Comparison of ENCODE assay signal across 20 cellular contexts in the genomic region with DNA sequence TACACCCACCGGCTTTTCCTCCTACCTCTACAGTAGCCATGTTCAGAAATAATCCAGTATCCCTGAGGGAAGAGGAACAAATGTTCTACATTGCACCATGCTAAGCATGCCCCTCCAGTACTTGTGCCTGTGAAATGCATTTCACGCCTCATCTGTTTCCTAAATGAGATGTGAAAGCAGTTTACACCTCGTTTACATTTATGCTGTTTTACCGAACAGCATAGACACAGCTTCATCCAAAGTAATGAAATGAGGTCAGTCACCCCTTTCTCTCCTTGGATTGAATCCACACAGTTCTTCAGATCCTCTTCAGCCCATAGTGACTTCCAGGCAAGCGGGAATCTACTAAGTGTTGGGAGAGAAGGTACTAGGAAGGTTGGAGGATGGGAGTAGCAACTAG.
DNase-seq lines count a peak whose midpoint lies in the region; ATAC-seq and TF ChIP-seq lines count a peak whose summit lies in the region.
"Had no signal": no experiment of that assay in that cellular context is flagged by ENCODE, and none has a peak within 500 bp of the region (broad histone marks: within the 10 kb centered on the region; RNA-seq: fewer than 3 reads in every experiment).

No MANE protein-coding gene starts in this region.

- no peak overlapping the region for H3K4me2 ChIP-seq in GM23338
- H3K4me2 ChIP-seq: KMS-11 had no signal

- no peak overlapping the region for H3K4me3 ChIP-seq in GM23338
- H3K4me3 ChIP-seq: MG63, SK-N-MC had no signal

- ATAC-seq in GM23338, result no peak
- no peak for ATAC-seq in memory B cell (ENCODE audit: low read depth)
- no peak for ATAC-seq in GM21423 (IDR thresholded peaks at IDR 0.05; ENCODE audit: unreplicated experiment)
- no peak for ATAC-seq in GM18502 (IDR thresholded peaks at IDR 0.05; ENCODE audit: poor library complexity, unreplicated experiment)
- ATAC-seq: HepG2, Right ventricle myocardium inferior had no signal

- H3K27ac Mint-ChIP-seq in GM23338 (no peak overlapping the region), memory B cell (peak overlapping the region; percentile 75)
- H3K27ac Mint-ChIP-seq: CD4-positive, alpha-beta memory T cell had no signal

- no peak overlapping the region for H3K27ac ChIP-seq in GM23338 (ENCODE audit: low read depth)
- H3K27ac ChIP-seq: KMS-11, SK-N-MC had no signal

- H3K27me3 Mint-ChIP-seq in GM23338 (ENCODE audit: insufficient read depth, low read depth, poor library complexity) (peaks cover 2% of the 10 kb centered on the region), memory B cell (peaks cover 1% of the 10 kb centered on the region)
- H3K27me3 Mint-ChIP-seq: CD4-positive, alpha-beta memory T cell had no signal

- no peak for TF ChIP-seq CTCF in GM23338 (conservative IDR thresholded peaks at IDR 0.05; ENCODE audit: low read depth in 2 of 2)

- DNase-seq in DMS79 treated with DMSO at 0.1 percent for 48 hours (lab: John Stamatoyannopoulos, UW) (peak; percentile 27), GM23338 (ENCODE audit: low spot score) (no peak), NCI-H69 (lab: John Stamatoyannopoulos, UW) (peak; percentile 56), memory B cell (ENCODE audit: low spot score in 2 of 2) (no peak), NCI-H524 (lab: John Stamatoyannopoulos, UW) (no peak)
- DNase-seq in central memory CD4-positive, alpha-beta T cell, result no peak
- DNase-seq: ACHN; BE2C; CD4-positive, alpha-beta memory T cell; GOT3; MG63; NCI-H1105; NCI-H1694 treated with DMSO at 0.1 percent for 48 hours; T-helper 2 cell had no signal

- no peaks in the 10 kb centered on the region for H3F3A ChIP-seq in GM23338 (replicated peaks; ENCODE audit: low read depth)

- H3K4me3 Mint-ChIP-seq in GM23338 (no peak overlapping the region), memory B cell (peak overlapping the region; percentile 35)
- H3K4me3 Mint-ChIP-seq: CD4-positive, alpha-beta memory T cell had no signal

- H3K36me3 ChIP-seq in GM23338 (ENCODE audit: insufficient read depth), result no peaks in the 10 kb centered on the region
- H3K36me3 ChIP-seq: BE2C, MG63 had no signal

- peaks cover 5% of the 10 kb centered on the region; the same call in 1 of the 3 replicates for H3K36me3 Mint-ChIP-seq in GM23338 (ENCODE audit: low read depth)
- H3K36me3 Mint-ChIP-seq in memory B cell, result peaks cover 7% of the 10 kb centered on the region
- H3K36me3 Mint-ChIP-seq: CD4-positive, alpha-beta memory T cell had no signal

- H3K79me2 ChIP-seq in GM23338 (replicated peaks; ENCODE audit: insufficient read depth), result no peaks in the 10 kb centered on the region

- H3K27me3 ChIP-seq in GM23338 (ENCODE audit: insufficient read depth), result no peaks in the 10 kb centered on the region
- H3K27me3 ChIP-seq: BE2C, MG63 had no signal

- peaks cover 11% of the 10 kb centered on the region for H3K9me2 ChIP-seq in GM23338 (ENCODE audit: insufficient read depth)

- peak overlapping the region; percentile 68; the same call in 1 of the 2 replicates for H2AFZ ChIP-seq in GM23338

- H4K20me1 ChIP-seq in GM23338 (replicated peaks; ENCODE audit: insufficient read depth), result no peaks in the 10 kb centered on the region

- H3K4me1 Mint-ChIP-seq in GM23338, result peaks cover 7% of the 10 kb centered on the region
- peaks cover 6% of the 10 kb centered on the region for H3K4me1 Mint-ChIP-seq in memory B cell
- H3K4me1 Mint-ChIP-seq: CD4-positive, alpha-beta memory T cell had no signal

- no peaks in the 10 kb centered on the region for H3K4me1 ChIP-seq in GM23338 (ENCODE audit: insufficient read depth)
- H3K4me1 ChIP-seq: BE2C had no signal

- H3K9me3 Mint-ChIP-seq in GM23338 (peaks cover 7% of the 10 kb centered on the region), memory B cell (peaks cover 4% of the 10 kb centered on the region)

TF ChIP-seq in GM23338, 12 proteins besides CTCF, POLR2A, EP300 and RAD21 (continues in another document):
- TF ChIP-seq, protein P1, sequence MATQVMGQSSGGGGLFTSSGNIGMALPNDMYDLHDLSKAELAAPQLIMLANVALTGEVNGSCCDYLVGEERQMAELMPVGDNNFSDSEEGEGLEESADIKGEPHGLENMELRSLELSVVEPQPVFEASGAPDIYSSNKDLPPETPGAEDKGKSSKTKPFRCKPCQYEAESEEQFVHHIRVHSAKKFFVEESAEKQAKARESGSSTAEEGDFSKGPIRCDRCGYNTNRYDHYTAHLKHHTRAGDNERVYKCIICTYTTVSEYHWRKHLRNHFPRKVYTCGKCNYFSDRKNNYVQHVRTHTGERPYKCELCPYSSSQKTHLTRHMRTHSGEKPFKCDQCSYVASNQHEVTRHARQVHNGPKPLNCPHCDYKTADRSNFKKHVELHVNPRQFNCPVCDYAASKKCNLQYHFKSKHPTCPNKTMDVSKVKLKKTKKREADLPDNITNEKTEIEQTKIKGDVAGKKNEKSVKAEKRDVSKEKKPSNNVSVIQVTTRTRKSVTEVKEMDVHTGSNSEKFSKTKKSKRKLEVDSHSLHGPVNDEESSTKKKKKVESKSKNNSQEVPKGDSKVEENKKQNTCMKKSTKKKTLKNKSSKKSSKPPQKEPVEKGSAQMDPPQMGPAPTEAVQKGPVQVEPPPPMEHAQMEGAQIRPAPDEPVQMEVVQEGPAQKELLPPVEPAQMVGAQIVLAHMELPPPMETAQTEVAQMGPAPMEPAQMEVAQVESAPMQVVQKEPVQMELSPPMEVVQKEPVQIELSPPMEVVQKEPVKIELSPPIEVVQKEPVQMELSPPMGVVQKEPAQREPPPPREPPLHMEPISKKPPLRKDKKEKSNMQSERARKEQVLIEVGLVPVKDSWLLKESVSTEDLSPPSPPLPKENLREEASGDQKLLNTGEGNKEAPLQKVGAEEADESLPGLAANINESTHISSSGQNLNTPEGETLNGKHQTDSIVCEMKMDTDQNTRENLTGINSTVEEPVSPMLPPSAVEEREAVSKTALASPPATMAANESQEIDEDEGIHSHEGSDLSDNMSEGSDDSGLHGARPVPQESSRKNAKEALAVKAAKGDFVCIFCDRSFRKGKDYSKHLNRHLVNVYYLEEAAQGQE (IDR thresholded peaks at IDR 0.05; ENCODE audit: unreplicated experiment), result no peak
- TF ChIP-seq ZNF462 (CRISPR knock-in tag; IDR thresholded peaks at IDR 0.05) (no peak), JUNB (IDR thresholded peaks at IDR 0.05; ENCODE audit: unreplicated experiment) (no peak), POLR2AphosphoS5 (IDR thresholded peaks at IDR 0.05; ENCODE audit: low read depth) (no peak), EZH2phosphoT487 (IDR thresholded peaks at IDR 0.05; ENCODE audit: unreplicated experiment) (no peak), STAT1 (IDR thresholded peaks at IDR 0.05; ENCODE audit: unreplicated experiment) (no peak), ZNF331 (CRISPR knock-in tag; IDR thresholded peaks at IDR 0.05; ENCODE audit: low read depth) (no peak)

Comparison
In these comparisons a context has a peak if more than half of its experiments do, and no peak if none do; other contexts are left out.
1. DNase-seq: peak in DMS79 treated with DMSO at 0.1 percent for 48 hours (single experiment) and NCI-H69 (single experiment); none in GM23338 (single experiment), memory B cell (0 of 2), central memory CD4-positive, alpha-beta T cell (single experiment) and NCI-H524 (0 of 2).